Comparison of ENCODE assay signal across 8 cellular contexts in genomic region chr19:43527860-43528622, GRCh38. TPM values are rescaled to one million over a fixed set of nuclear protein-coding genes. Genes with fewer than 3 reads are reported as not detected.
DNase-seq lines count a peak whose midpoint lies in the region; ATAC-seq and TF ChIP-seq lines count a peak whose summit lies in the region.

No MANE protein-coding gene starts in this region.

- H3K36me3 Mint-ChIP-seq in activated T-helper 17 cell treated with anti-CD3 and anti-CD28 coated beads, Interleukin-2, amount 50 U/mL, for 72 hours (ENCODE audit: low read depth), result peaks cover 19% of the 10 kb centered on the region

- peak; percentile 34 for ATAC-seq in activated T-helper 17 cell treated with anti-CD3 and anti-CD28 coated beads, Interleukin-2, amount 50 U/mL, for 72 hours (replicated peaks)
- ATAC-seq in HG03175 (IDR thresholded peaks at IDR 0.05; ENCODE audit: unreplicated experiment) (no peak), HG03095 (IDR thresholded peaks at IDR 0.05; ENCODE audit: unreplicated experiment) (no peak), esophagus mucosa (no peak)

- no peaks in the 10 kb centered on the region for H3K9me3 ChIP-seq in Karpas-422 (ENCODE audit: low read length)
- no peaks in the 10 kb centered on the region for H3K9me3 ChIP-seq in mucosa of rectum (ENCODE audit: control insufficient read depth in 2 of 2, low read length in 2 of 2)

- no peak overlapping the region for H2AFZ ChIP-seq in Karpas-422 (ENCODE audit: low read length)

- H3K9ac ChIP-seq in Karpas-422 (ENCODE audit: low read length) (no peak overlapping the region), mucosa of rectum (ENCODE audit: low read depth in 1 of 2, low read length in 2 of 2) (peak overlapping the region; percentile 24 to 48)

- H3K9me3 Mint-ChIP-seq in activated T-helper 17 cell treated with anti-CD3 and anti-CD28 coated beads, Interleukin-2, amount 50 U/mL, for 72 hours, result no peaks in the 10 kb centered on the region

- DNase-seq in AG09309 (ENCODE audit: low read depth) (no peak), Karpas-422 (peak; percentile 45), HPDE6-E6E7 (ENCODE audit: extremely low spot score) (no peak)

- no peaks in the 10 kb centered on the region for H3K36me3 ChIP-seq in Karpas-422 (ENCODE audit: insufficient read depth, low read length)
- peaks cover under 1 to 3% of the 10 kb centered on the region in 2 donors for H3K36me3 ChIP-seq in mucosa of rectum (ENCODE audit: control insufficient read depth in 2 of 2, insufficient read depth in 2 of 2, low read length in 2 of 2)

- peak overlapping the region; percentile 84 for H3K4me3 Mint-ChIP-seq in activated T-helper 17 cell treated with anti-CD3 and anti-CD28 coated beads, Interleukin-2, amount 50 U/mL, for 72 hours

- no peak for TF ChIP-seq CTCF in AG09309 (IDR thresholded peaks at IDR 0.05; ENCODE audit: control insufficient read depth, insufficient read depth, low read depth, low read length, missing control alignments)

- no peaks in the 10 kb centered on the region for H3K27me3 ChIP-seq in Karpas-422 (ENCODE audit: low read length)
- no peaks in the 10 kb centered on the region for H3K27me3 ChIP-seq in mucosa of rectum (ENCODE audit: control insufficient read depth in 2 of 2, insufficient read depth in 2 of 2, low read length in 2 of 2)

- no peaks in the 10 kb centered on the region for H4K20me1 ChIP-seq in Karpas-422 (ENCODE audit: insufficient read depth, low read depth, low read length)

- peak overlapping the region; percentile 6; the same call in 1 of the 2 replicates for H3K4me3 ChIP-seq in AG09309 (ENCODE audit: control insufficient read depth, low read depth, low read length)
- no peak overlapping the region for H3K4me3 ChIP-seq in Karpas-422 (ENCODE audit: low read length)
- H3K4me3 ChIP-seq in mucosa of rectum (ENCODE audit: low read length in 2 of 2), result peak overlapping the region; percentile 92 to 99

- no peak overlapping the region for H3K4me2 ChIP-seq in Karpas-422 (ENCODE audit: low read depth, low read length, poor library complexity, severe bottlenecking)

- peaks cover 32% of the 10 kb centered on the region for H3K4me1 ChIP-seq in Karpas-422 (ENCODE audit: low read length)
- peaks cover 43% of the 10 kb centered on the region in 2 donors for H3K4me1 ChIP-seq in mucosa of rectum (ENCODE audit: control insufficient read depth in 2 of 2, insufficient read depth in 2 of 2, low read length in 2 of 2)

- H3K27ac ChIP-seq in Karpas-422 (ENCODE audit: low read length) (no peak overlapping the region), mucosa of rectum (ENCODE audit: low read depth in 2 of 2, low read length in 2 of 2) (peak overlapping the region; percentile 89 to 95)

- H3K4me1 Mint-ChIP-seq in activated T-helper 17 cell treated with anti-CD3 and anti-CD28 coated beads, Interleukin-2, amount 50 U/mL, for 72 hours, result peaks cover 7% of the 10 kb centered on the region

- peak overlapping the region; percentile 9 for H3K27ac Mint-ChIP-seq in activated T-helper 17 cell treated with anti-CD3 and anti-CD28 coated beads, Interleukin-2, amount 50 U/mL, for 72 hours

- no peaks in the 10 kb centered on the region for H3K27me3 Mint-ChIP-seq in activated T-helper 17 cell treated with anti-CD3 and anti-CD28 coated beads, Interleukin-2, amount 50 U/mL, for 72 hours

- no peaks in the 10 kb centered on the region for H3K9me2 ChIP-seq in Karpas-422 (replicated peaks; ENCODE audit: insufficient read depth, low read length)

- H3K79me2 ChIP-seq in Karpas-422 (ENCODE audit: low read length), result no peaks in the 10 kb centered on the region

RNA-seq across cellular contexts. Expression of gene ETHE1, which starts 1.0 kb away (rescaled TPM):
- total RNA-seq in Karpas-422 (2014; rRNA removed; shearing (Covaris generic); ENCODE audit: low replicate concordance), result 6.7 and 13.6 TPM in 2 replicates
- 10 to 100 TPM; 71.1 to 74.0 TPM for total RNA-seq in activated T-helper 17 cell treated with anti-CD3 and anti-CD28 coated beads, Interleukin-2, amount 50 U/mL, for 72 hours
- 81.9 TPM for total RNA-seq in esophagus mucosa

RNA-seq across cellular contexts. Expression of gene ZNF575, which starts 4.9 kb away (rescaled TPM):
- total RNA-seq in Karpas-422 (2014; rRNA removed; shearing (Covaris generic); ENCODE audit: low replicate concordance), result 0.34 TPM in 1 of 2 replicates, not detected in the other
- 1 to 10 TPM in 1 of 2 donors, under 1 TPM in 1; 0.86 to 1.7 TPM for total RNA-seq in activated T-helper 17 cell treated with anti-CD3 and anti-CD28 coated beads, Interleukin-2, amount 50 U/mL, for 72 hours
- total RNA-seq in esophagus mucosa, result 0.72 TPM

RNA-seq across cellular contexts. Expression of gene PHLDB3, which starts 23.5 kb away (rescaled TPM):
- 5.6 and 9.9 TPM in 2 replicates for total RNA-seq in Karpas-422 (2014; rRNA removed; shearing (Covaris generic); ENCODE audit: low replicate concordance)
- total RNA-seq in activated T-helper 17 cell treated with anti-CD3 and anti-CD28 coated beads, Interleukin-2, amount 50 U/mL, for 72 hours, result 10 to 100 TPM; 16.7 to 25.5 TPM
- 52.2 TPM for total RNA-seq in esophagus mucosa

RNA-seq across cellular contexts. Expression of gene XRCC1, which starts 47.3 kb away (rescaled TPM):
- 40.6 and 70.1 TPM in 2 replicates for total RNA-seq in Karpas-422 (2014; rRNA removed; shearing (Covaris generic); ENCODE audit: low replicate concordance)
- 10 to 100 TPM; 33.8 to 34.9 TPM for total RNA-seq in activated T-helper 17 cell treated with anti-CD3 and anti-CD28 coated beads, Interleukin-2, amount 50 U/mL, for 72 hours
- total RNA-seq in esophagus mucosa, result 15.6 TPM

RNA-seq across cellular contexts. Expression of gene PINLYP, which starts 47.6 kb away (rescaled TPM):
- total RNA-seq in Karpas-422 (2014; rRNA removed; shearing (Covaris generic); ENCODE audit: low replicate concordance), result 3.6 TPM in 1 of 2 replicates, not detected in the other
- total RNA-seq in activated T-helper 17 cell treated with anti-CD3 and anti-CD28 coated beads, Interleukin-2, amount 50 U/mL, for 72 hours, result 1 to 10 TPM; 4.6 to 6.2 TPM
- total RNA-seq in esophagus mucosa, result 9.1 TPM
